8 cellular contexts compared by ENCODE assay signal in genomic region chr20:10034717-10035571, GRCh38. TPM values are rescaled to one million over a fixed set of nuclear protein-coding genes. Genes with fewer than 3 reads are reported as not detected.
DNase-seq lines count a peak whose midpoint lies in the region; ATAC-seq and TF ChIP-seq lines count a peak whose summit lies in the region.

TSS of gene ANKEF1 (plus strand) at chr20:10034987. CDS start at chr20:10038302, 3,315 bp downstream.

- no peak within 1 kb of the TSS for H2AK5ac ChIP-seq in mesendoderm (ENCODE audit: low read length)

- peak within 1 kb of the TSS; percentile 91 for H3K56ac ChIP-seq in mesendoderm (ENCODE audit: low read length)

- H3K4me3 Mint-ChIP-seq in endodermal cell, result peak within 1 kb of the TSS; percentile 64

- H3K23ac ChIP-seq in mesendoderm (ENCODE audit: low read length), result no peak within 1 kb of the TSS

- no peak within 1 kb of the TSS for H4K5ac ChIP-seq in mesendoderm (ENCODE audit: low read length)

- no peak within 1 kb of the TSS for H3K4ac ChIP-seq in mesendoderm (ENCODE audit: low read depth, low read length)

- peaks cover 10% of the 10 kb centered on the region for H3K27me3 Mint-ChIP-seq in endodermal cell (ENCODE audit: insufficient read depth)

- DNase-seq in BJ (ENCODE audit: low read depth) (no peak), NCI-H526 (lab: John Stamatoyannopoulos, UW) (peak; percentile 83 to 97), endodermal cell (peak; percentile 94), mesendoderm (peak; percentile 86)
- peak; percentile 41 to 62 for DNase-seq in activated CD8-positive, alpha-beta memory T cell treated with anti-CD3 and anti-CD28 coated beads for 4 hours (ENCODE audit: low read depth in 2 of 2)
- DNase-seq in stimulated activated CD8-positive, alpha-beta memory T cell treated with anti-CD3 and anti-CD28 coated beads, Interleukin-15, amount 100 ng/mL, for 1 hour (ENCODE audit: low read depth), result peak; percentile 56

- H3K36me3 Mint-ChIP-seq in endodermal cell (ENCODE audit: low read depth), result peaks cover 7% of the 10 kb centered on the region

- H3K9ac ChIP-seq in endodermal cell (ENCODE audit: extremely low read depth, low read length, poor library complexity, severe bottlenecking), result peak within 1 kb of the TSS; percentile 64
- peak within 1 kb of the TSS; percentile 84 for H3K9ac ChIP-seq in mesendoderm (ENCODE audit: low read length)

- H3K9me3 ChIP-seq in endodermal cell (ENCODE audit: control insufficient read depth, low read length), result no peaks in the 10 kb centered on the region

- peaks cover 5% of the 10 kb centered on the region for H3K9me3 Mint-ChIP-seq in endodermal cell

- peak within 1 kb of the TSS; percentile 77 for H4K8ac ChIP-seq in mesendoderm (ENCODE audit: low read depth, low read length)

- H2BK120ac ChIP-seq in mesendoderm (ENCODE audit: low read depth, low read length), result no peak within 1 kb of the TSS

- no peaks in the 10 kb centered on the region for H3K79me1 ChIP-seq in mesendoderm (ENCODE audit: low read length)

- POLR2A ChIA-PET in BJ (lab: Charles Lee), result interaction anchor here (0.6 kb wide), 1 partner anchor 11 kb away, joined by 3 read pairs; no protein-coding TSS in a partner anchor

- no peak within 1 kb of the TSS for H3K27ac Mint-ChIP-seq in endodermal cell

- no peak within 1 kb of the TSS for H2BK5ac ChIP-seq in mesendoderm (ENCODE audit: low read length)

- H3K36me3 ChIP-seq in BJ (ENCODE audit: control insufficient read depth, insufficient read depth, low read length) (no peaks in the 10 kb centered on the region), endodermal cell (ENCODE audit: control insufficient read depth, insufficient read depth, low read length) (peaks cover 15% of the 10 kb centered on the region), mesendoderm (ENCODE audit: control insufficient read depth, insufficient read depth, low read length) (no peaks in the 10 kb centered on the region)

- H3K18ac ChIP-seq in mesendoderm (ENCODE audit: low read length), result peak within 1 kb of the TSS; percentile 29

- TF ChIP-seq CTCF in BJ (IDR thresholded peaks at IDR 0.05; ENCODE audit: insufficient read depth, low read depth, low read length), result no peak
- peak; percentile 32 for TF ChIP-seq CTCF in endodermal cell (conservative IDR thresholded peaks at IDR 0.05)

- H2BK15ac ChIP-seq in mesendoderm (replicated peaks; ENCODE audit: low read depth), result no peak within 1 kb of the TSS

- H3K27me3 ChIP-seq in BJ (ENCODE audit: control insufficient read depth, insufficient read depth, low read length), result no peaks in the 10 kb centered on the region
- H3K27me3 ChIP-seq in endodermal cell (ENCODE audit: control insufficient read depth, insufficient read depth, low read length, poor library complexity, severe bottlenecking), result no peaks in the 10 kb centered on the region
- no peaks in the 10 kb centered on the region for H3K27me3 ChIP-seq in mesendoderm (ENCODE audit: insufficient read depth, low read length, poor library complexity)

- no peaks in the 10 kb centered on the region for H3K79me2 ChIP-seq in mesendoderm (ENCODE audit: control insufficient read depth, insufficient read depth, low read length)

- peaks cover 3% of the 10 kb centered on the region for H3K4me1 Mint-ChIP-seq in endodermal cell

- peak within 1 kb of the TSS; percentile 68 for H3K4me3 ChIP-seq in BJ (ENCODE audit: low read depth, low read length)
- H3K4me3 ChIP-seq in endodermal cell (ENCODE audit: low read length), result peak within 1 kb of the TSS; percentile 78
- H3K4me3 ChIP-seq in mesendoderm (ENCODE audit: low read length), result peak within 1 kb of the TSS; percentile 69

- peak; percentile 87 for ATAC-seq in GM19372 (IDR thresholded peaks at IDR 0.05; ENCODE audit: low read depth, unreplicated experiment)
- peak; percentile 94 for ATAC-seq in HG03521 (IDR thresholded peaks at IDR 0.05; ENCODE audit: unreplicated experiment)

- H3K27ac ChIP-seq in endodermal cell (ENCODE audit: low read depth, low read length) (no peak within 1 kb of the TSS), mesendoderm (ENCODE audit: low read depth, low read length) (no peak within 1 kb of the TSS)

- H3K4me2 ChIP-seq in mesendoderm (ENCODE audit: low read length), result peak within 1 kb of the TSS; percentile 62

- H3K4me1 ChIP-seq in endodermal cell (ENCODE audit: control insufficient read depth, insufficient read depth, low read length) (no peaks in the 10 kb centered on the region), mesendoderm (ENCODE audit: control insufficient read depth, low read depth, low read length) (no peaks in the 10 kb centered on the region)

- CTCF ChIA-PET in BJ (lab: Yijun Ruan, JAX), result interaction anchor here (0.7 kb wide), 1 partner anchor 57 kb away, joined by 3 read pairs; no protein-coding TSS in a partner anchor

- 1 to 4% methylated on average over 20 to 65 of the region's 65 CpGs for WGBS in endodermal cell (ENCODE audit: insufficient coverage in 1 of 2, insufficient read length in 1 of 2), 2 experiments
- WGBS in mesendoderm (ENCODE audit: extremely low coverage, insufficient coverage, low lambda C conversion rate), result no CpG with 5 or more reads among the region's 65 CpGs

RNA-seq across cellular contexts. Expression of gene ANKEF1, which starts in this region (rescaled TPM):
- 0.70 and 1.1 TPM in 2 replicates for polyA plus RNA-seq in BJ (2011; rRNA removed)
- polyA minus RNA-seq in BJ (2011; rRNA and poly(A)+ RNA removed), result 0.41 and 0.62 TPM in 2 replicates
- 10 to 100 TPM in 1 of 2 donors, 1 to 10 TPM in 1; 8.8 to 13.1 TPM for total RNA-seq in endodermal cell
- 4.0 TPM for polyA plus RNA-seq in endodermal cell (2013, experiment 1 of 2)
- 3.1 TPM for polyA plus RNA-seq in endodermal cell (2013, experiment 2 of 2)
- 6.2 TPM for polyA plus RNA-seq in mesendoderm (2013, experiment 1 of 2)
- 6.5 TPM for polyA plus RNA-seq in mesendoderm (2013, experiment 2 of 2)
